21 cellular contexts compared by ENCODE assay signal in genomic region chrX:1894656-1895055, GRCh38.
DNase-seq lines count a peak whose midpoint lies in the region; FAIRE-seq and TF ChIP-seq lines count a peak whose summit lies in the region.
"Had no signal": no experiment of that assay in that cellular context is flagged by ENCODE, and none has a peak within 500 bp of the region (broad histone marks: within the 10 kb centered on the region; RNA-seq: fewer than 3 reads in every experiment).

No MANE protein-coding gene starts in this region.

- H2BK12ac ChIP-seq in H1 (ENCODE audit: low read depth, low read length) = 0 out of 2 replicates have a peak overlapping the region, but pooled peaks have one; percentile 9
- H2BK12ac ChIP-seq in neuronal stem cell (ENCODE audit: low read length) = no peak overlapping the region

- WGBS in H1 (ENCODE audit: extremely low coverage in 1 of 2, insufficient coverage in 1 of 2, insufficient read length in 1 of 2, insufficient replicate concordance in 2 of 2, low coverage in 1 of 2, low lambda C conversion rate in 2 of 2, missing lambda C conversion rate in 1 of 2), 2 experiments = 89% methylated on average over 16 of the region's 16 CpGs; no CpG with 5 or more reads in 1 of the 2 experiments
- no CpG with 5 or more reads among the region's 16 CpGs for WGBS in neuronal stem cell (ENCODE audit: extremely low coverage in 2 of 2, insufficient read length in 2 of 2, insufficient replicate concordance in 1 of 2), 2 donors

- H3K14ac ChIP-seq in H1 (ENCODE audit: insufficient read length) (no peak overlapping the region), neuronal stem cell (ENCODE audit: low read length) (no peak overlapping the region)

- FAIRE-seq in H1 (lab: Jason Lieb, UNC) = no peak

- no peaks in the 10 kb centered on the region for H3K79me2 ChIP-seq in H1 (ENCODE audit: control insufficient read depth in 1 of 2, insufficient read depth in 2 of 2, low read length in 2 of 2)

- H3K23me2 ChIP-seq in H1 (ENCODE audit: low read depth, low read length) = peaks cover 4% of the 10 kb centered on the region

- H3K9ac ChIP-seq in H1 (replicated peaks in 1 of 4; ENCODE audit: extremely low read depth in 1 of 4, low read depth in 3 of 4, low read length in 3 of 4) (no peak overlapping the region), neuronal stem cell (ENCODE audit: low read depth, low read length, poor library complexity) (no peak overlapping the region)
- H3K9ac ChIP-seq: GM23248 had no signal

- no peak for TF ChIP-seq CTCF in H1 (IDR thresholded peaks at IDR 0.05; ENCODE audit: control extremely low read depth in 1 of 3, insufficient read depth in 1 of 3, low read depth in 1 of 3, low read length in 3 of 3)

- H4K91ac ChIP-seq in H1 (replicated peaks; ENCODE audit: insufficient read length, low read length) (no peak overlapping the region), neuronal stem cell (ENCODE audit: low read depth, low read length, poor library complexity) (no peak overlapping the region)

- POLR2A ChIA-PET in H1 (lab: Charles Lee; ENCODE audit: partially characterized antibody) = no interaction called here

- peak; percentile 2 to 19 for DNase-seq in NCI-H524 (lab: John Stamatoyannopoulos, UW)
- DNase-seq in NCI-H524 treated with DMSO at 0.1 percent for 48 hours (lab: John Stamatoyannopoulos, UW) = no peak
- peak; percentile 22 for DNase-seq in MG63
- DNase-seq in H1 (ENCODE audit: low read depth in 1 of 2, low spot score in 2 of 2) = no peak
- no peak for DNase-seq in neuronal stem cell (ENCODE audit: low spot score)
- no peak for DNase-seq in DMS114 treated with DMSO at 0.1 percent for 48 hours (lab: John Stamatoyannopoulos, UW; ENCODE audit: unreplicated experiment)
- no peak for DNase-seq in HuH-7 (ENCODE audit: low spot score)
- no peak for DNase-seq in NCI-H69 (lab: John Stamatoyannopoulos, UW)
- DNase-seq: 8988T; Caco-2; CD4-positive, alpha-beta T cell; DMS153; GDM1; GM23248; HCEC 1CT; Kasumi-1; NCI-H1105; NCI-H1694; NCI-H226; NCI-H526 treated with DMSO at 0.1 percent for 48 hours; PC-9 had no signal

- no peak overlapping the region for H2BK20ac ChIP-seq in H1 (ENCODE audit: low read length)

- H3K4me2 ChIP-seq in H1 (ENCODE audit: insufficient read depth in 1 of 2, low read depth in 2 of 2, low read length in 2 of 2) = no peak overlapping the region
- no peak overlapping the region for H3K4me2 ChIP-seq in neuronal stem cell (ENCODE audit: insufficient read depth, low read length, poor library complexity, severe bottlenecking)
- H3K4me2 ChIP-seq: PC-9 had no signal

- no peaks in the 10 kb centered on the region for H3K79me1 ChIP-seq in H1 (ENCODE audit: low read depth, low read length)
- no peaks in the 10 kb centered on the region for H3K79me1 ChIP-seq in neuronal stem cell (ENCODE audit: low read depth, low read length)

- no peak overlapping the region for H4K8ac ChIP-seq in H1 (ENCODE audit: extremely low read depth, insufficient read depth, low read length)
- no peak overlapping the region for H4K8ac ChIP-seq in neuronal stem cell (ENCODE audit: low read depth, low read length)

- H3K56ac ChIP-seq in H1 (replicated peaks; ENCODE audit: insufficient read length, low read depth, low read length) = no peak overlapping the region

- H3K27ac ChIP-seq in H1 (ENCODE audit: low read depth, low read length) (no peak overlapping the region), neuronal stem cell (replicated peaks; ENCODE audit: low read length) (no peak overlapping the region)
- H3K27ac ChIP-seq: GM23248, PC-9 had no signal

- H2AFZ ChIP-seq in H1 (ENCODE audit: low read length) (no peak overlapping the region), neuronal stem cell (ENCODE audit: low read length) (peak overlapping the region; percentile 78)
- H2AFZ ChIP-seq: GM23248, PC-9 had no signal

- peaks cover 0 to 2% of the 10 kb centered on the region in 2 experiments for H4K20me1 ChIP-seq in H1 (replicated peaks in 1 of 2; ENCODE audit: control insufficient read depth in 1 of 2, insufficient read depth in 2 of 2, low read length in 2 of 2)

- H3K4ac ChIP-seq in H1 (replicated peaks; ENCODE audit: insufficient read length, low read depth, low read length) (no peak overlapping the region), neuronal stem cell (ENCODE audit: low read length) (no peak overlapping the region)

- H3K23ac ChIP-seq in H1 (ENCODE audit: insufficient read length) = no peak overlapping the region
- H3K23ac ChIP-seq in neuronal stem cell (ENCODE audit: low read depth, low read length, poor library complexity) = peak overlapping the region; percentile 80

- TF ChIP-seq EP300 in H1 (IDR thresholded peaks at IDR 0.05; ENCODE audit: borderline replicate concordance in 1 of 2, low read depth in 2 of 2, low read length in 2 of 2) = no peak

- TF ChIP-seq POLR2A in H1 (IDR thresholded peaks at IDR 0.05; ENCODE audit: control extremely low read depth in 1 of 2, low read depth in 2 of 2, low read length in 2 of 2) = no peak

- peaks cover 7% of the 10 kb centered on the region for H3K9me3 ChIP-seq in MG63
- no peaks in the 10 kb centered on the region for H3K9me3 ChIP-seq in H1 (ENCODE audit: insufficient read depth in 2 of 2, low read depth in 1 of 2, low read length in 1 of 2)
- H3K9me3 ChIP-seq in neuronal stem cell (replicated peaks in 1 of 2; ENCODE audit: control insufficient read depth in 2 of 2, insufficient read depth in 1 of 2, low read depth in 1 of 2, low read length in 2 of 2) = peaks cover 0 to 2% of the 10 kb centered on the region in 2 donors
- H3K9me3 ChIP-seq: Caco-2 had no signal

- H2AK5ac ChIP-seq in H1 (ENCODE audit: low read depth, low read length) (no peak overlapping the region; the same call in 1 of the 2 replicates), neuronal stem cell (ENCODE audit: low read depth, low read length) (peak overlapping the region; percentile 56)

- no peak overlapping the region for H4K5ac ChIP-seq in H1 (ENCODE audit: insufficient read length, low read depth, low read length)

- H3K4me1 ChIP-seq in H1 (replicated peaks in 1 of 4; ENCODE audit: control insufficient read depth in 3 of 4, insufficient read depth in 4 of 4, low read length in 3 of 4) (peaks cover 0 to under 1% (median 0%) of the 10 kb centered on the region in 4 experiments; a peak in 1 of 7 replicates), neuronal stem cell (ENCODE audit: control insufficient read depth in 2 of 2, insufficient read depth in 1 of 2, low read depth in 1 of 2, low read length in 2 of 2) (peaks cover 2 to 3% of the 10 kb centered on the region in 2 donors)
- H3K4me1 ChIP-seq: Caco-2 had no signal

- CTCF ChIA-PET in H1 (lab: Charles Lee; ENCODE audit: partially characterized antibody) = no interaction called here

- no peak overlapping the region for H2BK5ac ChIP-seq in H1 (ENCODE audit: low read depth, low read length)
- no peak overlapping the region for H2BK5ac ChIP-seq in neuronal stem cell (ENCODE audit: low read length)

- no peak overlapping the region for H2BK120ac ChIP-seq in H1 (replicated peaks; ENCODE audit: low read depth, low read length)
- no peak overlapping the region for H2BK120ac ChIP-seq in neuronal stem cell (ENCODE audit: low read depth, low read length)

- H3K18ac ChIP-seq in H1 (ENCODE audit: extremely low read depth, low read length) = no peak overlapping the region
- H3K18ac ChIP-seq in neuronal stem cell (ENCODE audit: low read length) = peak overlapping the region; percentile 57

- H2BK15ac ChIP-seq in H1 (ENCODE audit: low read length) = no peak overlapping the region
- peak overlapping the region; percentile 26 for H2BK15ac ChIP-seq in neuronal stem cell (ENCODE audit: low read length)

- H3K36me3 ChIP-seq in MG63 (no peaks in the 10 kb centered on the region), H1 (ENCODE audit: control insufficient read depth in 2 of 4, insufficient read depth in 4 of 4, low read length in 3 of 4) (no peaks in the 10 kb centered on the region), neuronal stem cell (replicated peaks in 1 of 2; ENCODE audit: control insufficient read depth in 2 of 2, insufficient read depth in 2 of 2, low read length in 2 of 2) (no peaks in the 10 kb centered on the region)

- H3K4me3 ChIP-seq in MG63 = no peak overlapping the region
- H3K4me3 ChIP-seq in H1 (ENCODE audit: extremely low read depth in 1 of 4, insufficient read depth in 2 of 4, low read depth in 3 of 4, low read length in 4 of 4) = no peak overlapping the region
- H3K4me3 ChIP-seq in neuronal stem cell (ENCODE audit: low read length in 2 of 2) = no peak overlapping the region
- H3K4me3 ChIP-seq: GM23248, PC-9 had no signal

- H3K27me3 ChIP-seq in MG63 = peaks cover 27% of the 10 kb centered on the region
- no peaks in the 10 kb centered on the region for H3K27me3 ChIP-seq in H1 (replicated peaks in 1 of 4; ENCODE audit: control insufficient read depth in 3 of 4, extremely low read depth in 1 of 4, insufficient read depth in 3 of 4, low read length in 3 of 4)
- H3K27me3 ChIP-seq in neuronal stem cell (ENCODE audit: control insufficient read depth in 3 of 3, insufficient read depth in 3 of 3, low read depth in 1 of 3, low read length in 3 of 3) = peaks cover 0 to 4% (median 0%) of the 10 kb centered on the region in 3 experiments

- TF ChIP-seq RAD21 in H1 (IDR thresholded peaks at IDR 0.05 in 1 of 2, conservative IDR thresholded peaks at IDR 0.05 in 1 of 2; ENCODE audit: low read depth in 2 of 2, low read length in 2 of 2) = no peak

TF ChIP-seq in H1, 55 proteins besides CTCF, POLR2A, EP300 and RAD21 (continues in another document):
- no peak for TF ChIP-seq GABPA (IDR thresholded peaks at IDR 0.05; ENCODE audit: borderline replicate concordance, insufficient read depth, low read length)
- no peak for TF ChIP-seq PHF8 (conservative IDR thresholded peaks at IDR 0.05; ENCODE audit: low read depth, low read length)
- TF ChIP-seq SUZ12 (IDR thresholded peaks at IDR 0.05; ENCODE audit: low read length) = no peak
- TF ChIP-seq SP4 (IDR thresholded peaks at IDR 0.05; ENCODE audit: low read length) = no peak
- no peak for TF ChIP-seq TEAD4 (IDR thresholded peaks at IDR 0.05; ENCODE audit: low read depth, low read length)
- TF ChIP-seq POLR2AphosphoS5 (IDR thresholded peaks at IDR 0.05; ENCODE audit: low read depth, low read length) = no peak
- no peak for TF ChIP-seq HDAC2 (IDR thresholded peaks at IDR 0.05; ENCODE audit: borderline replicate concordance in 1 of 2, low read depth in 2 of 2, low read length in 2 of 2)
- no peak for TF ChIP-seq USF2 (IDR thresholded peaks at IDR 0.05; ENCODE audit: low read length)

Comparison
In these comparisons a context has a peak if more than half of its experiments do, and no peak if none do; other contexts are left out.
1. DNase-seq: peak in NCI-H524 (2 of 2) and MG63 (single experiment); none in NCI-H524 treated with DMSO at 0.1 percent for 48 hours (single experiment), H1 (0 of 2), neuronal stem cell (single experiment), DMS114 treated with DMSO at 0.1 percent for 48 hours (single experiment), HuH-7 (single experiment) and NCI-H69 (single experiment).